ENCODE assay signal across 18 cellular contexts in genomic region chr2:201830666-201831065, GRCh38. TPM values are rescaled to one million over a fixed set of nuclear protein-coding genes. Genes with fewer than 3 reads are reported as not detected.
"Had no signal": no experiment of that assay in that cellular context is flagged by ENCODE, and none has a peak within 500 bp of the region (broad histone marks: within the 10 kb centered on the region; RNA-seq: fewer than 3 reads in every experiment).

No MANE protein-coding gene starts in this region.

- H3K4me1 Mint-ChIP-seq: activated naive CD8-positive, alpha-beta T cell treated with anti-CD3 and anti-CD28 coated beads, Interleukin-2, amount 50 U/mL, for 24 hours; naive thymus-derived CD4-positive, alpha-beta T cell had no signal

- ATAC-seq: activated naive CD8-positive, alpha-beta T cell treated with anti-CD3 and anti-CD28 coated beads, Interleukin-2, amount 50 U/mL, for 24 hours; effector memory CD8-positive, alpha-beta T cell; heart right ventricle; naive thymus-derived CD4-positive, alpha-beta T cell; stimulated activated naive CD8-positive, alpha-beta T cell treated with anti-CD3 and anti-CD28 coated beads, Interleukin-15, Interleukin-2, amounts not matched to agents 100 U/mL and 50 U/mL, for 24 hours had no signal

- H3K4me1 ChIP-seq: heart right ventricle, transverse colon had no signal

- H3K36me3 ChIP-seq: heart right ventricle, transverse colon had no signal

- DNase-seq: activated CD4-positive, CD25-positive, alpha-beta regulatory T cell treated with anti-CD3 and anti-CD28 coated beads, Interleukin-2, amount 50 U/mL, for 72 hours; activated naive CD4-positive, alpha-beta T cell treated with anti-CD3 and anti-CD28 coated beads for 36 hours; activated naive CD8-positive, alpha-beta T cell treated with anti-CD3 and anti-CD28 coated beads, Interleukin-2, amount 50 U/mL, for 24 hours; aorta; dermis blood vessel endothelial cell; effector memory CD8-positive, alpha-beta T cell; heart right ventricle; naive thymus-derived CD4-positive, alpha-beta T cell; retina; stimulated activated CD4-positive, alpha-beta T cell treated with anti-CD3 and anti-CD28 coated beads, Interleukin-15, amount 100 ng/mL, for 24 hours; stimulated activated CD4-positive, alpha-beta T cell treated with anti-CD3 and anti-CD28 coated beads, Interleukin-4, amount 100 ng/mL, for 24 hours; stimulated activated CD8-positive, alpha-beta memory T cell treated with anti-CD3 and anti-CD28 coated beads, Interleukin-4, amount 100 ng/mL, for 48 hours; stimulated activated naive CD8-positive, alpha-beta T cell treated with anti-CD3 and anti-CD28 coated beads, Interleukin-15, Interleukin-2, amounts not matched to agents 100 U/mL and 50 U/mL, for 24 hours; T-helper 9 cell; transverse colon had no signal

- H3K27ac ChIP-seq: heart right ventricle, transverse colon had no signal

- H3K9me3 Mint-ChIP-seq: activated naive CD4-positive, alpha-beta T cell treated with anti-CD3 and anti-CD28 coated beads for 36 hours; activated naive CD8-positive, alpha-beta T cell treated with anti-CD3 and anti-CD28 coated beads, Interleukin-2, amount 50 U/mL, for 24 hours; activated T-helper 1 cell treated with anti-CD3 and anti-CD28 coated beads, Interleukin-12 subunit alpha, Interleukin-12 subunit beta, Interleukin-2, Interleukin-4 antibody, amounts not matched to agents 30 ng/mL and 10 ng/mL and 1 ng/mL, durations not matched to agents 14 hours and 24 hours and 36 hours; effector memory CD8-positive, alpha-beta T cell had no signal

- H3K4me3 Mint-ChIP-seq: activated naive CD4-positive, alpha-beta T cell treated with anti-CD3 and anti-CD28 coated beads for 36 hours; activated naive CD8-positive, alpha-beta T cell treated with anti-CD3 and anti-CD28 coated beads, Interleukin-2, amount 50 U/mL, for 24 hours; activated T-helper 1 cell treated with anti-CD3 and anti-CD28 coated beads, Interleukin-12 subunit alpha, Interleukin-12 subunit beta, Interleukin-2, Interleukin-4 antibody, amounts not matched to agents 30 ng/mL and 10 ng/mL and 1 ng/mL, durations not matched to agents 14 hours and 24 hours and 36 hours; effector memory CD8-positive, alpha-beta T cell; naive thymus-derived CD4-positive, alpha-beta T cell had no signal

- H3K27me3 ChIP-seq: heart right ventricle, transverse colon had no signal

- H3K27ac Mint-ChIP-seq: activated naive CD4-positive, alpha-beta T cell treated with anti-CD3 and anti-CD28 coated beads for 36 hours; activated naive CD8-positive, alpha-beta T cell treated with anti-CD3 and anti-CD28 coated beads, Interleukin-2, amount 50 U/mL, for 24 hours; activated T-helper 1 cell treated with anti-CD3 and anti-CD28 coated beads, Interleukin-12 subunit alpha, Interleukin-12 subunit beta, Interleukin-2, Interleukin-4 antibody, amounts not matched to agents 30 ng/mL and 10 ng/mL and 1 ng/mL, durations not matched to agents 14 hours and 24 hours and 36 hours; effector memory CD8-positive, alpha-beta T cell; naive thymus-derived CD4-positive, alpha-beta T cell had no signal

- H3K4me3 ChIP-seq: heart right ventricle, transverse colon had no signal

- H3K9me3 ChIP-seq: heart right ventricle, transverse colon had no signal

RNA-seq across cellular contexts. Expression of gene CDK15, which starts 24.3 kb away (rescaled TPM):
- total RNA-seq: activated CD8-positive, alpha-beta memory T cell treated with anti-CD3 and anti-CD28 coated beads for 36 hours; activated naive CD4-positive, alpha-beta T cell treated with anti-CD3 and anti-CD28 coated beads for 36 hours; activated T-helper 1 cell treated with anti-CD3 and anti-CD28 coated beads, Interleukin-12 subunit alpha, Interleukin-12 subunit beta, Interleukin-2, Interleukin-4 antibody, amounts not matched to agents 30 ng/mL and 10 ng/mL and 1 ng/mL, durations not matched to agents 14 hours and 24 hours and 36 hours; dermis blood vessel endothelial cell; mononuclear cell; naive thymus-derived CD4-positive, alpha-beta T cell had no signal
- polyA plus RNA-seq: naive thymus-derived CD4-positive, alpha-beta T cell had no signal
